Comparison of ENCODE assay signal across 15 cellular contexts in the genomic region with DNA sequence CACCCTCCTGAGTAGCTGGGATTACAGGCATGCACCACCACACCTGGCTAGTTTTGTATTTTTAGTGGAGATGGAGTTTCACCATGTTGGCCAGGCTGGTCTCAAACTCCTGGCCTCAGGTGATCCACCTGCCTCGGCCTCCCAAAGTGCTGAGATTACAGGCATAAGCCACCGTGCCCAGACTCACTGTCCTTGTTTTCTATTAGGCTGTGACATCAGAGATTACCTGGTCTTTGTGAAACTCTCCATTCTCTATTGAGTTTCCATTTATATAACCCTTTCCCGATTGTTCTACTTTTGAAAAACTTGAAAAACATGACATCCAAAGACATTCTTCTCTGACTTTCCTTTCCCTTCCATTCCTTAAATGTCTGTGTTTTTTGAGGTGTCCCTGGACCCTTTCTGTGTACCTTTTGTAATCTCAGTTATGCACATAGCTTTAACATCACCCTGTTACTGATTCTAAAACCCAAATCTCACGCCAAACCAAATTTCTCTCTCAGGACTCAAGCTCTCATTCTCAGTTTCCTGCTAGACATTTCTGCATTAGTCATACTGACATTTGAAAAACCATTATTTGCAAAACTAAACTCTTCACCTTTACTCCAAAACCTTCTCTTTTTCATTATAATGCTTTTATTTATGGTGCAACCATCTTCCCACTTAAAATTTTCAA.
A peak's percentile ranks its signal among the peaks of the same experiment; 100 is the strongest.
DNase-seq lines count a peak whose midpoint lies in the region; ATAC-seq and TF ChIP-seq lines count a peak whose summit lies in the region.
"Had no signal": no experiment of that assay in that cellular context is flagged by ENCODE, and none has a peak within 500 bp of the region (broad histone marks: within the 10 kb centered on the region; RNA-seq: fewer than 3 reads in every experiment).

No MANE protein-coding gene starts in this region.

- TF ChIP-seq CTCF in spleen (IDR thresholded peaks at IDR 0.05 in 8 of 11, conservative IDR thresholded peaks at IDR 0.05 in 3 of 11), result no peak

- H3K9me3 ChIP-seq in spleen, result peaks cover 0 to 8% (median 2%) of the 10 kb centered on the region in 8 donors

- ATAC-seq in GM18861 (IDR thresholded peaks at IDR 0.05; ENCODE audit: unreplicated experiment) (peak; percentile 62), GM21447 (IDR thresholded peaks at IDR 0.05; ENCODE audit: unreplicated experiment) (peak; percentile 69), HG02970 (IDR thresholded peaks at IDR 0.05; ENCODE audit: low FRiP score, unreplicated experiment) (peak; percentile 61), HG03558 (IDR thresholded peaks at IDR 0.05; ENCODE audit: extremely low read depth, unreplicated experiment) (peak; percentile 78)
- ATAC-seq: stimulated activated naive CD8-positive, alpha-beta T cell treated with anti-CD3 and anti-CD28 coated beads, Interleukin-15, amount 100 ng/mL, for 72 hours had no signal

- no peaks in the 10 kb centered on the region for H3K4me1 ChIP-seq in spleen

- no peaks in the 10 kb centered on the region for H3K36me3 ChIP-seq in spleen

- no peak for TF ChIP-seq POLR2A in spleen (IDR thresholded peaks at IDR 0.05)

- WGBS in spleen, 5 donors, result 76 to 88% (median 80%) methylated on average over 4 of the region's 4 CpGs

- intact Hi-C loops in spleen (cut with DNase I; ENCODE audit: low total_unique reads), result no loop called here

- H3K4me3 ChIP-seq in spleen, result no peak overlapping the region
- H3K4me3 ChIP-seq: BLaER1 had no signal

- no peak for DNase-seq in spleen
- DNase-seq in activated naive CD4-positive, alpha-beta T cell (lab: John Stamatoyannopoulos, UW), result no peak
- no peak for DNase-seq in activated CD4-positive, alpha-beta T cell treated with anti-CD3 and anti-CD28 coated beads, Interleukin-2, amount 50 U/mL, for 48 hours
- DNase-seq in NCI-H2227 treated with DMSO at 0.1 percent for 48 hours (lab: John Stamatoyannopoulos, UW), result no peak
- DNase-seq: activated naive CD8-positive, alpha-beta T cell treated with anti-CD3 and anti-CD28 coated beads, Interleukin-2, amount 10 ng/mL, durations not matched to agents 7 days and 5 days; NCI-H1048; posterior cingulate gyrus; stimulated activated naive CD8-positive, alpha-beta T cell treated with anti-CD3 and anti-CD28 coated beads, Interleukin-15, amount 100 ng/mL, for 72 hours; T-helper 9 cell had no signal

- no peaks in the 10 kb centered on the region for H3K27me3 ChIP-seq in spleen (replicated peaks in 1 of 7)
- H3K27me3 ChIP-seq: BLaER1 had no signal

- H3K27ac ChIP-seq in spleen, result no peak overlapping the region
- H3K27ac ChIP-seq: BLaER1, RWPE1 had no signal
